In the genomic region with DNA sequence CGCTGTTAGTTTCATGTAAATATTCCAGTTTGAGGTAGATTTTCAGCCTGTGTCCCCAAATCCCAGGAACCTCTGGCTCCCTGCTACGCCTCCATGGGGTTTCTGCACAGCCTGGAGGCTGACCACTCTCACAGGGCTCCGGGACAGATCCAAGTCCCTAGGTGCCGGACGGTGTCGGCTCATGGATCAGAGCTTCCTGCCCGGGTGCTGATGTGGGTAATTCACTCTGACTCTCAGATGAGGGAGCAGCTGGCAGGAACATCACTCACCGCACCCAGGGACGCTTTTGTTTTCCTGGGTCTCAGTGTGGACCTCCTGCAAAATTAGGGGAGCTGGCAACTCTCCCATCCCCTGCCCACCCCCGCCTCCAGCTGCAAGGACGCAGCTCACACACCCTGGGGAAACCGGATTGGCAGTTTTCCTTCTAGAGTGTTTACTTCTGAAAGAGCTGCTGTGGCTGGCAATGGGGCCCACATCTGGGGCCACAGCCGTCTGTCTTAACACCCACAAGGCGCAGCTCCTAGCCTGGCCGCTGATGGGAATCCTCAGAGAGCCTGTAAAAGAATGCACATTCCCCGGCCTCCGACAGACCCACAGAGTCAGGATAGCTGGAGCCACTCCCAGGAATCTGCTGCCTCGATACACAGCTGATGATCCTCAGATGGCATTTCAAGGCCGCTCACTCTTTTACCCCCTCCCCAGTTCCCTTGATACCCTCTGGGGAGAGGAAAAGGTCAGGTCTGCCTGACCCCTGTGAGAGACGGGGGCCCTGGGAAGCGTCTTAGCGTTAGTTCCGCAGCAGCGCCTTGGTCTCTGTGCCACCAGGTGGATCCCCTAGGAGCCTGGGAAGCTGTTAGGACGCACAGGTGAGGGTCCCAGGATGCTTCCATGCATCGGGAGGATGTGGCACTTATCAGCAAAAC, we compare ENCODE assay signal across 21 cellular contexts.
DNase-seq lines count a peak whose midpoint lies in the region; ATAC-seq and TF ChIP-seq lines count a peak whose summit lies in the region.
"Had no signal": no experiment of that assay in that cellular context is flagged by ENCODE, and none has a peak within 500 bp of the region (broad histone marks: within the 10 kb centered on the region; RNA-seq: fewer than 3 reads in every experiment).

No MANE protein-coding gene starts in this region.

- H3K36me3 ChIP-seq in GM23338 (ENCODE audit: insufficient read depth) (no peaks in the 10 kb centered on the region), osteoblast (ENCODE audit: insufficient read depth, low read length) (no peaks in the 10 kb centered on the region), brain microvascular endothelial cell (replicated peaks) (no peaks in the 10 kb centered on the region), adrenal gland (replicated peaks in 1 of 2) (no peaks in the 10 kb centered on the region), Karpas-422 (ENCODE audit: insufficient read depth, low read length) (no peaks in the 10 kb centered on the region)
- H3K36me3 ChIP-seq: vagina had no signal

- no peaks in the 10 kb centered on the region for H3K79me2 ChIP-seq in GM23338 (replicated peaks; ENCODE audit: insufficient read depth)
- H3K79me2 ChIP-seq in osteoblast (ENCODE audit: insufficient read depth, low read length) = no peaks in the 10 kb centered on the region
- H3K79me2 ChIP-seq in Karpas-422 (ENCODE audit: low read length) = no peaks in the 10 kb centered on the region

- H3K27ac ChIP-seq in GM23338 (ENCODE audit: low read depth) (no peak overlapping the region), osteoblast (ENCODE audit: low read depth, low read length) (no peak overlapping the region), brain microvascular endothelial cell (no peak overlapping the region), adrenal gland (no peak overlapping the region), Karpas-422 (ENCODE audit: low read length) (no peak overlapping the region)
- H3K27ac ChIP-seq: foreskin keratinocyte, psoas muscle, vagina had no signal

- DNase-seq in GM23338 (ENCODE audit: low spot score) (no peak), NCI-H345 (lab: John Stamatoyannopoulos, UW) (peak; percentile 17), glutamatergic neuron (peak; percentile 37), osteoblast (ENCODE audit: insufficient read length, low spot score, missing footprints) (peak; percentile 69), brain microvascular endothelial cell (no peak), GM13977 (ENCODE audit: low spot score) (no peak), adrenal gland (no peak), Karpas-422 (no peak)
- DNase-seq: activated B cell treated with CpG ODN at 0.5 μM for 24 hours; activated CD4-positive, alpha-beta T cell treated with anti-CD3 and anti-CD28 coated beads, Interleukin-2, amount 50 U/mL, for 48 hours; activated gamma-delta T cell treated with Interleukin-2 at 50 U/mL for 16 hours; DMS 273 treated with DMSO at 0.1 percent for 48 hours; foreskin keratinocyte; NCI-H1436 treated with DMSO at 0.1 percent for 48 hours; NCI-H2227 treated with DMSO at 0.1 percent for 48 hours; NK-92 treated with Interleukin-12 subunit alpha and Interleukin-12 subunit beta, amount 100 ng/mL, for 24 hours; psoas muscle had no signal

- no peak overlapping the region for H3K27ac Mint-ChIP-seq in GM23338
- H3K27ac Mint-ChIP-seq in glutamatergic neuron (ENCODE audit: unreplicated experiment) = no peak overlapping the region
- H3K27ac Mint-ChIP-seq: activated B cell treated with CpG ODN at 0.5 μM for 24 hours, CD14-positive monocyte had no signal

- intact Hi-C loops in adrenal gland (cut with DNase I) = no loop called here

- in situ Hi-C loops in brain microvascular endothelial cell (cut with HindIII; ENCODE audit: low pct_ligation_motif_present, low sequenced_read_pairs) = no loop called here
- in situ Hi-C loops in GM13977 (cut with MboI; ENCODE audit: low pct_unique_long_range_greater_than_20kb, low sequenced_read_pairs, unreplicated experiment) = no loop called here

- no peaks in the 10 kb centered on the region for H3K27me3 ChIP-seq in GM23338 (ENCODE audit: insufficient read depth)
- H3K27me3 ChIP-seq in osteoblast (ENCODE audit: insufficient read depth, low read length) = no peaks in the 10 kb centered on the region
- H3K27me3 ChIP-seq in brain microvascular endothelial cell (replicated peaks) = no peaks in the 10 kb centered on the region
- H3K27me3 ChIP-seq in adrenal gland = no peaks in the 10 kb centered on the region
- no peaks in the 10 kb centered on the region for H3K27me3 ChIP-seq in Karpas-422 (ENCODE audit: low read length)
- H3K27me3 ChIP-seq: foreskin keratinocyte, vagina had no signal

- H3K4me1 Mint-ChIP-seq in GM23338 (no peaks in the 10 kb centered on the region), glutamatergic neuron (ENCODE audit: low read depth, unreplicated experiment) (peaks cover 12% of the 10 kb centered on the region)
- H3K4me1 Mint-ChIP-seq: activated B cell treated with CpG ODN at 0.5 μM for 24 hours, CD14-positive monocyte had no signal

- no peak overlapping the region for H3K4me2 ChIP-seq in GM23338
- no peak overlapping the region for H3K4me2 ChIP-seq in osteoblast (ENCODE audit: insufficient read depth, low read length)
- no peak overlapping the region for H3K4me2 ChIP-seq in Karpas-422 (ENCODE audit: low read depth, low read length, poor library complexity, severe bottlenecking)

- H2AFZ ChIP-seq in GM23338 = 0 out of 2 replicates have a peak overlapping the region, but pooled peaks have one; percentile 63
- H2AFZ ChIP-seq in osteoblast (ENCODE audit: low read length) = no peak overlapping the region
- H2AFZ ChIP-seq in Karpas-422 (ENCODE audit: low read length) = no peak overlapping the region

- peaks cover 2% of the 10 kb centered on the region for H3K27me3 Mint-ChIP-seq in GM23338 (ENCODE audit: insufficient read depth, low read depth, poor library complexity)
- peaks cover 19% of the 10 kb centered on the region for H3K27me3 Mint-ChIP-seq in glutamatergic neuron (ENCODE audit: unreplicated experiment)
- H3K27me3 Mint-ChIP-seq: activated B cell treated with CpG ODN at 0.5 μM for 24 hours had no signal

- H3K36me3 Mint-ChIP-seq in GM23338 (ENCODE audit: low read depth) (peaks cover 3% of the 10 kb centered on the region; the same call in 1 of the 3 replicates), glutamatergic neuron (ENCODE audit: unreplicated experiment) (peaks cover 23% of the 10 kb centered on the region)
- H3K36me3 Mint-ChIP-seq: CD14-positive monocyte had no signal

- H3K9me3 Mint-ChIP-seq in GM23338 (peaks cover 5% of the 10 kb centered on the region; the same call in 1 of the 3 replicates), glutamatergic neuron (ENCODE audit: unreplicated experiment) (peaks cover 19% of the 10 kb centered on the region)

- ATAC-seq in GM23338 = peak; percentile 25
- ATAC-seq: foreskin keratinocyte, HCT116, psoas muscle, SK-N-SH treated with all-trans-retinoic acid at 6 μM for 48 hours had no signal

- H3K4me1 ChIP-seq in GM23338 (ENCODE audit: insufficient read depth) (no peaks in the 10 kb centered on the region), osteoblast (ENCODE audit: insufficient read depth, low read length) (no peaks in the 10 kb centered on the region), adrenal gland (replicated peaks in 1 of 2) (no peaks in the 10 kb centered on the region), Karpas-422 (ENCODE audit: low read length) (no peaks in the 10 kb centered on the region)
- H3K4me1 ChIP-seq: foreskin keratinocyte, psoas muscle had no signal

- H3K9me3 ChIP-seq in osteoblast (ENCODE audit: low read depth, low read length) (no peaks in the 10 kb centered on the region), adrenal gland (replicated peaks in 1 of 3) (no peaks in the 10 kb centered on the region), Karpas-422 (ENCODE audit: low read length) (no peaks in the 10 kb centered on the region; the same call in 1 of the 2 replicates)
- H3K9me3 ChIP-seq: psoas muscle, vagina had no signal

- WGBS in adrenal gland, 4 donors = 41 to 53% (median 47%) methylated on average over 19 to 26 of the region's 26 CpGs

- H3F3A ChIP-seq in GM23338 (replicated peaks; ENCODE audit: low read depth) = no peaks in the 10 kb centered on the region

- no peaks in the 10 kb centered on the region for H3K9me2 ChIP-seq in GM23338 (ENCODE audit: insufficient read depth)
- H3K9me2 ChIP-seq in Karpas-422 (replicated peaks; ENCODE audit: insufficient read depth, low read length) = no peaks in the 10 kb centered on the region

- H3K4me3 Mint-ChIP-seq in GM23338 (no peak overlapping the region), glutamatergic neuron (ENCODE audit: unreplicated experiment) (no peak overlapping the region)
- H3K4me3 Mint-ChIP-seq: activated B cell treated with CpG ODN at 0.5 μM for 24 hours, CD14-positive monocyte had no signal

- no peak overlapping the region for H3K4me3 ChIP-seq in GM23338
- H3K4me3 ChIP-seq in osteoblast (ENCODE audit: insufficient read depth, low read length) = no peak overlapping the region
- H3K4me3 ChIP-seq in brain microvascular endothelial cell (ENCODE audit: low read depth, low read length) = no peak overlapping the region
- H3K4me3 ChIP-seq in adrenal gland = no peak overlapping the region
- no peak overlapping the region for H3K4me3 ChIP-seq in Karpas-422 (ENCODE audit: low read length)
- H3K4me3 ChIP-seq: psoas muscle, vagina had no signal

- H3K9ac ChIP-seq in Karpas-422 (ENCODE audit: low read length) = no peak overlapping the region

- H4K20me1 ChIP-seq in GM23338 (replicated peaks; ENCODE audit: insufficient read depth) (no peaks in the 10 kb centered on the region), osteoblast (ENCODE audit: insufficient read depth, low read length) (no peaks in the 10 kb centered on the region), Karpas-422 (ENCODE audit: insufficient read depth, low read depth, low read length) (no peaks in the 10 kb centered on the region)

- TF ChIP-seq CTCF in GM23338 (conservative IDR thresholded peaks at IDR 0.05; ENCODE audit: low read depth in 2 of 2) (no peak), glutamatergic neuron (IDR thresholded peaks at IDR 0.05; ENCODE audit: partially characterized antibody, unreplicated experiment) (no peak), osteoblast (IDR thresholded peaks at IDR 0.05; ENCODE audit: extremely low read depth, low read depth, low read length) (no peak), brain microvascular endothelial cell (IDR thresholded peaks at IDR 0.05; ENCODE audit: low read depth, low read length, missing control alignments) (no peak), GM13977 (IDR thresholded peaks at IDR 0.05; ENCODE audit: extremely low read depth, insufficient read depth, missing control alignments) (no peak), adrenal gland (IDR thresholded peaks at IDR 0.05) (no peak)

- TF ChIP-seq POLR2A in adrenal gland (IDR thresholded peaks at IDR 0.05) = no peak

TF ChIP-seq in GM23338, 12 proteins besides CTCF, POLR2A, EP300 and RAD21 (continues in another document):
- TF ChIP-seq EZH2 (IDR thresholded peaks at IDR 0.05; ENCODE audit: low read depth, unreplicated experiment) (no peak), ZNF114 (CRISPR knock-in tag; IDR thresholded peaks at IDR 0.05) (no peak), STAT1 (IDR thresholded peaks at IDR 0.05; ENCODE audit: unreplicated experiment) (no peak)

Comparison
In these comparisons a context has a peak if more than half of its experiments do, and no peak if none do; other contexts are left out.
1. DNase-seq: peak in NCI-H345 (single experiment), glutamatergic neuron (single experiment) and osteoblast (single experiment); none in GM23338 (single experiment), brain microvascular endothelial cell (single experiment), GM13977 (single experiment), adrenal gland (0 of 7) and Karpas-422 (single experiment).